29 cellular contexts compared by ENCODE assay signal in the genomic region with DNA sequence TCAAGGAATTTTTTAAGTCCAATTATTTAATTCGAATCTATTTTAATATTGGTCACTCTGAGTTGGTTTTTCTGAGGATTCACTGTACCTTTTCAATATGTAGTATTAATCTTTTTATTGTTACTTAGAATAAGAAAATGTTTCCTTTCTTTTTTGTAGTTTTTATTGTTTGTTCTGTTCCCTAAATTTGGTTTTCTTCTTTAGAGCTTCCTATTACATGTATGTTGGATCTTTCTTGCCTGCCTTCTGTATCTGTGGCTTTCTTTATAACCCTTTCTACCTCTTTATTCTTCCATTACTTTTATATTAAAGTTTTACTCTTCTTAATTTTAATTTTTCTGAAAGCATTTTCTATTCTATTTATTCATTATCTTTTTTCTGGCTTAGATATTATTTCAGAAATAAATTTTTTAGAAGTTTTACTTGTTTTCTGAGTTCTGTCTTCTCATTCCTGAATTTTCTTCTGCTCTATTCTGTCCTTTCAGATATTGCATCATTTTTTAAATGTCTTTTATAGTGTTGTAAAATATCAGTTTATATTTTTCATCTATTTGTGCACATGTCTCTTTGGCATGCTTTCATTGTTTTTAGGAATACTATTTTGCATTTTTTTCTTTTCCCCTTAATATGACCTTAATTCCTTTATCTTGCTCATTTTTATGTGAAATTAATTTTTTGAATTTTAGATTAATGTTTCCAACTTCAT.
"Had no signal": no experiment of that assay in that cellular context is flagged by ENCODE, and none has a peak within 500 bp of the region (broad histone marks: within the 10 kb centered on the region; RNA-seq: fewer than 3 reads in every experiment).

No MANE protein-coding gene starts in this region.

- H3K36me3 Mint-ChIP-seq: mesothelial cell of epicardium; stimulated activated effector memory CD8-positive, alpha-beta T cell treated with anti-CD3 and anti-CD28 coated beads, Interleukin-12 subunit alpha, Interleukin-12 subunit beta, amount 100 ng/mL, for 72 hours; type B pancreatic cell had no signal

- FAIRE-seq: islet of Langerhans, kidney, small intestine had no signal

- H3K27ac Mint-ChIP-seq: immature natural killer cell; mesothelial cell of epicardium; naive B cell; nephron; stimulated activated effector memory CD8-positive, alpha-beta T cell treated with anti-CD3 and anti-CD28 coated beads, Interleukin-12 subunit alpha, Interleukin-12 subunit beta, amount 100 ng/mL, for 72 hours; stimulated activated naive CD8-positive, alpha-beta T cell treated with anti-CD3 and anti-CD28 coated beads, Interleukin-15, Interleukin-2, amounts not matched to agents 100 ng/mL and 50 ng/mL, for 24 hours; type B pancreatic cell had no signal

- H3K9me3 ChIP-seq: pancreas, prostate gland, sigmoid colon, suprapubic skin, thoracic aorta, uterus had no signal

- H3K36me3 ChIP-seq: left ventricle myocardium inferior, pancreas, prostate gland, sigmoid colon, spleen, suprapubic skin, thoracic aorta, tibial artery, uterus had no signal

- ATAC-seq: pancreas, right cardiac atrium had no signal

- H3K27me3 ChIP-seq: pancreas, sigmoid colon, spleen, suprapubic skin, tibial artery, uterus had no signal

- DNase-seq: hypothalamus; immature natural killer cell; kidney; left ventricle myocardium inferior; mesendoderm; naive B cell; nucleus accumbens; pancreas; posterior cingulate gyrus; retina; right cardiac atrium; sigmoid colon; small intestine; spleen; stimulated activated CD4-positive, alpha-beta T cell treated with anti-CD3 and anti-CD28 coated beads, Interleukin-4, amount 100 ng/mL, for 24 hours; stimulated activated naive CD4-positive, alpha-beta T cell; tibial artery; uterus had no signal

- H3K4me1 Mint-ChIP-seq: immature natural killer cell; naive B cell; neural crest cell; stimulated activated effector memory CD8-positive, alpha-beta T cell treated with anti-CD3 and anti-CD28 coated beads, Interleukin-12 subunit alpha, Interleukin-12 subunit beta, amount 100 ng/mL, for 72 hours had no signal

- H3K9me3 Mint-ChIP-seq: type B pancreatic cell had no signal

- H3K27me3 Mint-ChIP-seq: naive B cell, type B pancreatic cell had no signal

- H3K4me3 Mint-ChIP-seq: immature natural killer cell; mesothelial cell of epicardium; nephron; neural crest cell; stimulated activated effector memory CD8-positive, alpha-beta T cell treated with anti-CD3 and anti-CD28 coated beads, Interleukin-12 subunit alpha, Interleukin-12 subunit beta, amount 100 ng/mL, for 72 hours; stimulated activated naive CD8-positive, alpha-beta T cell treated with anti-CD3 and anti-CD28 coated beads, Interleukin-15, Interleukin-2, amounts not matched to agents 100 ng/mL and 50 ng/mL, for 24 hours; type B pancreatic cell had no signal

- H3K27ac ChIP-seq: left ventricle myocardium inferior, pancreas, prostate gland, sigmoid colon, spleen, suprapubic skin, tibial artery, uterus had no signal

- H3K4me3 ChIP-seq: left ventricle myocardium inferior, lung, pancreas, prostate gland, sigmoid colon, spleen, suprapubic skin, thoracic aorta, tibial artery, uterus had no signal

- H3K4me1 ChIP-seq: left ventricle myocardium inferior, pancreas, prostate gland, spleen, uterus had no signal
